1 cellular context compared by ENCODE assay signal in genomic region chr1:5992034-5992813, GRCh38.
TF ChIP-seq lines count a peak whose summit lies in the region.

Gene NPHP4, minus strand, starts transcription at chr1:5992425. Its CDS starts 6,136 bp downstream, at chr1:5986289.

TF ChIP-seq in HEK293, 187 proteins besides CTCF, POLR2A, EP300 and RAD21 (continued from another document and continues in another):
- peak; percentile 100 for TF ChIP-seq PRDM10 (tag by site-specific recombination; IDR thresholded peaks at IDR 0.05)
- TF ChIP-seq ZBTB8A (tag by site-specific recombination; IDR thresholded peaks at IDR 0.05), result no peak; the same call in 1 of the 2 replicates
- TF ChIP-seq ZNF274 (IDR thresholded peaks at IDR 0.05; ENCODE audit: low read length), result no peak
- no peak for TF ChIP-seq ZNF274 (tag by site-specific recombination; IDR thresholded peaks at IDR 0.05; ENCODE audit: borderline replicate concordance)
- TF ChIP-seq TCF7L2 (IDR thresholded peaks at IDR 0.05; ENCODE audit: borderline replicate concordance, low read depth, low read length), result no peak; the same call in 1 of the 2 replicates
- peak; percentile 83 for TF ChIP-seq ZBTB26 (tag by site-specific recombination; optimal IDR thresholded peaks at IDR 0.05)
- TF ChIP-seq ZNF223 (tag by site-specific recombination; IDR thresholded peaks at IDR 0.05), result no peak
- TF ChIP-seq ZNF621 (tag by site-specific recombination; IDR thresholded peaks at IDR 0.05), result no peak
- TF ChIP-seq YY1 (tag by site-specific recombination; IDR thresholded peaks at IDR 0.05), result no peak
- no peak for TF ChIP-seq ZNF521 (tag by site-specific recombination; IDR thresholded peaks at IDR 0.05)
- no peak for TF ChIP-seq ZNF571 (tag by site-specific recombination; IDR thresholded peaks at IDR 0.05)
- 0 out of 2 replicates have a peak, but pooled peaks have one; percentile 13 for TF ChIP-seq ZBTB7A (tag by site-specific recombination; IDR thresholded peaks at IDR 0.05; ENCODE audit: low read depth)
- TF ChIP-seq ZNF785 (tag by site-specific recombination; IDR thresholded peaks at IDR 0.05), result no peak
- no peak for TF ChIP-seq ZNF510 (tag by site-specific recombination; IDR thresholded peaks at IDR 0.05; ENCODE audit: insufficient replicate concordance)
- TF ChIP-seq ZBTB49 (tag by site-specific recombination; IDR thresholded peaks at IDR 0.05; ENCODE audit: low read depth), result no peak
- TF ChIP-seq PRDM4 (tag by site-specific recombination; IDR thresholded peaks at IDR 0.05), result 0 out of 2 replicates have a peak, but pooled peaks have one; percentile 31
- no peak; the same call in 1 of the 2 replicates for TF ChIP-seq TSHZ1 (tag by site-specific recombination; IDR thresholded peaks at IDR 0.05; ENCODE audit: borderline replicate concordance)
- TF ChIP-seq FEZF1 (tag by site-specific recombination; IDR thresholded peaks at IDR 0.05), result no peak
- TF ChIP-seq ZNF791 (tag by site-specific recombination; IDR thresholded peaks at IDR 0.05), result no peak
- no peak for TF ChIP-seq ZNF837 (tag by site-specific recombination; IDR thresholded peaks at IDR 0.05)
- no peak for TF ChIP-seq ZNF645 (tag by site-specific recombination; IDR thresholded peaks at IDR 0.05)
- peak; percentile 59; the same call in 1 of the 2 replicates for TF ChIP-seq ZNF449 (tag by site-specific recombination; IDR thresholded peaks at IDR 0.05)
- TF ChIP-seq ZFP3 (tag by site-specific recombination; IDR thresholded peaks at IDR 0.05; ENCODE audit: low read depth), result no peak
- TF ChIP-seq ZNF398 (tag by site-specific recombination; IDR thresholded peaks at IDR 0.05), result no peak
- TF ChIP-seq ZNF16 (tag by site-specific recombination; IDR thresholded peaks at IDR 0.05; ENCODE audit: low read depth), result no peak
- peak; percentile 40; the same call in 1 of the 2 replicates for TF ChIP-seq ZBTB11 (tag by site-specific recombination; conservative IDR thresholded peaks at IDR 0.05; ENCODE audit: low read depth)
- TF ChIP-seq ZNF426 (tag by site-specific recombination; IDR thresholded peaks at IDR 0.05), result no peak
- no peak; the same call in 1 of the 2 replicates for TF ChIP-seq ZBTB6 (tag by site-specific recombination; IDR thresholded peaks at IDR 0.05)
- no peak for TF ChIP-seq HOXD13 (CRISPR knock-in tag; IDR thresholded peaks at IDR 0.05; ENCODE audit: borderline replicate concordance)
- TF ChIP-seq ZNF202 (tag by site-specific recombination; IDR thresholded peaks at IDR 0.05; ENCODE audit: borderline replicate concordance), result no peak
- TF ChIP-seq SP2 (tag by site-specific recombination; IDR thresholded peaks at IDR 0.05), result peak; percentile 99
- TF ChIP-seq ZNF596 (tag by site-specific recombination; IDR thresholded peaks at IDR 0.05), result no peak
